ENCODE assay signal across 8 cellular contexts in the genomic region with DNA sequence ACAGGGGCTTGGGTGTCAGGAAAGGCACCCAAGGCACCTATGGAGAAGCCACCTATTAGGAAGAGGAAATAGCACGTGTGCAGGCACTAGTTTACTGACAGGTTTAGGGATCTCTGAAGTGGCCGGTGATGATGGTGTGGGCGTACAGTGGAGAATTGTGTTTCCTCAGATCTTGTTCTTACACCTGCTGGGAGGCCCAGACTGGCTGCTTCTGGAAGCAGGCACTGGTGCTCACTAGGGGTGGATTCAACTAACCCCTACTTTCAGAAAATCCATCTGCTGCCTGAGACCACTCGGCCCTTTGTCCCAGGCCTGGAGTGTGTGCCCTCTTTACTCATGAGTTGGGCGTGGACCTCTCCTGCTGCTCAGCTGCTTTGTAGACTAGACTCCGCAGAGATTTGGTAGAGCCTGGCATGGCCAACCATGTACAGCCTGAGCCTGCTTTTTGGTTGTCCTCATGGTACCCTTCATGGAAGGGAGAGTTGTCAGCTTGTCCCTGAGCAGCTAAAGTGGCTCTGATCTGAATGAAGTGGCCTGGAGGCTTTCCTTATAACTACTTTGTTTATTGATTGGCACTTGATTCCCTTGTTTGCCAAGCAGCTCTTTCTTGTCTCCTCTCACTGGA. TPM values are rescaled to one million over a fixed set of nuclear protein-coding genes. Genes with fewer than 3 reads are reported as not detected.
A peak's percentile ranks its signal among the peaks of the same experiment; 100 is the strongest.
DNase-seq lines count a peak whose midpoint lies in the region; ATAC-seq, FAIRE-seq and TF ChIP-seq lines count a peak whose summit lies in the region.

No MANE protein-coding gene starts in this region.

- CTCF ChIA-PET in A673 (lab: Charles Lee) = interaction anchor here (1.0 to 2.1 kb wide), 2 partner anchors 10 to 58 kb away, joined by 3 to 7 read pairs; partner anchors contain the start of gene NRN1L

- H3K9me3 ChIP-seq in A673 (ENCODE audit: low read depth, low read length, poor library complexity, severe bottlenecking) = no peaks in the 10 kb centered on the region
- no peaks in the 10 kb centered on the region for H3K9me3 ChIP-seq in HUES6 (ENCODE audit: control insufficient read depth, insufficient read depth, low read depth, low read length)
- no peaks in the 10 kb centered on the region for H3K9me3 ChIP-seq in muscle layer of colon (ENCODE audit: low read length)

- ATAC-seq in GM21717 (IDR thresholded peaks at IDR 0.05; ENCODE audit: unreplicated experiment) (no peak), HG03175 (IDR thresholded peaks at IDR 0.05; ENCODE audit: unreplicated experiment) (no peak)

- no peak for FAIRE-seq in bronchial epithelial cell (lab: Jason Lieb, UNC)

- H3K4me1 ChIP-seq in A673 (ENCODE audit: insufficient read depth, low read length, poor library complexity, severe bottlenecking) = peaks cover 13% of the 10 kb centered on the region
- peaks cover 13% of the 10 kb centered on the region; the same call in 1 of the 2 replicates for H3K4me1 ChIP-seq in HUES6 (ENCODE audit: control insufficient read depth, insufficient read depth, low read length)
- peaks cover 28% of the 10 kb centered on the region for H3K4me1 ChIP-seq in muscle layer of colon (ENCODE audit: insufficient read depth, low read length)

- H3K27ac ChIP-seq in A673 (ENCODE audit: low read depth, low read length, poor library complexity, severe bottlenecking) (peak overlapping the region; percentile 81), HUES6 (ENCODE audit: low read depth, low read length) (no peak overlapping the region), muscle layer of colon (ENCODE audit: low read depth, low read length) (no peak overlapping the region)

- H3K36me3 ChIP-seq in A673 (ENCODE audit: insufficient read depth, low read length, poor library complexity, severe bottlenecking) (peaks cover 38% of the 10 kb centered on the region), HUES6 (ENCODE audit: control insufficient read depth, insufficient read depth, low read length) (peaks cover 66% of the 10 kb centered on the region), bronchial epithelial cell (ENCODE audit: control insufficient read depth, insufficient read depth, low read length) (peaks cover 30% of the 10 kb centered on the region), muscle layer of colon (ENCODE audit: insufficient read depth, low read length) (peaks cover 46% of the 10 kb centered on the region)

- intact Hi-C loops in A673 (cut with micrococcal nuclease; ENCODE audit: unreplicated experiment) = no loop called here

- TSS peak; percentile 50 for BruUV-seq in A673 (replicated peaks; lab: Mats Ljungman, UMichigan)

- peak overlapping the region; percentile 83 for H3K4me3 ChIP-seq in A673 (ENCODE audit: low read depth, low read length, poor library complexity, severe bottlenecking)
- H3K4me3 ChIP-seq in HUES6 (ENCODE audit: low read depth, low read length) = peak overlapping the region; percentile 97
- peak overlapping the region; percentile 72 for H3K4me3 ChIP-seq in bronchial epithelial cell (ENCODE audit: low read depth, low read length)
- H3K4me3 ChIP-seq in muscle layer of colon (ENCODE audit: low read depth in 1 of 2, low read length in 2 of 2) = peak overlapping the region in 1 of 2 donors; percentile 81

- H3K27me3 ChIP-seq in A673 (replicated peaks; ENCODE audit: insufficient read depth, low read depth, low read length, poor library complexity) (no peaks in the 10 kb centered on the region), HUES6 (ENCODE audit: control insufficient read depth, insufficient read depth, low read length) (no peaks in the 10 kb centered on the region), bronchial epithelial cell (ENCODE audit: control insufficient read depth, insufficient read depth, low read length) (no peaks in the 10 kb centered on the region), muscle layer of colon (ENCODE audit: control insufficient read depth in 1 of 2, insufficient read depth in 2 of 2, low read length in 2 of 2) (no peaks in the 10 kb centered on the region)

- H3K9ac ChIP-seq in HUES6 (ENCODE audit: low read length) = peak overlapping the region; percentile 94
- peak overlapping the region; percentile 78 for H3K9ac ChIP-seq in muscle layer of colon (ENCODE audit: low read length)

- POLR2A ChIA-PET in A673 (lab: Charles Lee; ENCODE audit: low non-redundant PET) = no interaction called here

- TF ChIP-seq CTCF in A673 (conservative IDR thresholded peaks at IDR 0.05; ENCODE audit: low read depth, low read length) = no peak
- TF ChIP-seq CTCF in bronchial epithelial cell (IDR thresholded peaks at IDR 0.05; ENCODE audit: insufficient read depth, low read length, severe bottlenecking) = no peak

- DNase-seq in A673 (ENCODE audit: low spot score) (no peak), bronchial epithelial cell (ENCODE audit: low read depth) (no peak), Kasumi-1 (lab: John Stamatoyannopoulos, UW) (no peak), NCI-H774 (lab: John Stamatoyannopoulos, UW) (no peak)

RNA-seq across cellular contexts. Expression of gene EDC4, which starts 1.4 kb away (rescaled TPM):
- total RNA-seq in A673 (2021) = 99.6 and 99.9 TPM in 2 replicates
- 26.9 and 35.6 TPM in 2 replicates for total RNA-seq in bronchial epithelial cell

RNA-seq across cellular contexts. Expression of gene NRN1L, which starts 10.4 kb away (rescaled TPM):
- total RNA-seq in A673 (2021) (0.58 and 0.59 TPM in 2 replicates), bronchial epithelial cell (not detected in 2 replicates)

RNA-seq across cellular contexts. Expression of gene PSKH1, which starts 18.8 kb away (rescaled TPM):
- total RNA-seq in A673 (2021) = 24.2 and 27.4 TPM in 2 replicates
- total RNA-seq in bronchial epithelial cell = 13.2 and 15.5 TPM in 2 replicates

RNA-seq across cellular contexts. Expression of gene CENPT, which starts 26.8 kb away (rescaled TPM):
- total RNA-seq in A673 (2021) (52.9 and 62.3 TPM in 2 replicates), bronchial epithelial cell (10.3 and 10.9 TPM in 2 replicates)

RNA-seq across cellular contexts. Expression of gene NUTF2, which starts 27.5 kb away (rescaled TPM):
- total RNA-seq in A673 (2021) (197 and 217 TPM in 2 replicates), bronchial epithelial cell (42.6 and 98.6 TPM in 2 replicates)
